37 cellular contexts compared by ENCODE assay signal in the genomic region with DNA sequence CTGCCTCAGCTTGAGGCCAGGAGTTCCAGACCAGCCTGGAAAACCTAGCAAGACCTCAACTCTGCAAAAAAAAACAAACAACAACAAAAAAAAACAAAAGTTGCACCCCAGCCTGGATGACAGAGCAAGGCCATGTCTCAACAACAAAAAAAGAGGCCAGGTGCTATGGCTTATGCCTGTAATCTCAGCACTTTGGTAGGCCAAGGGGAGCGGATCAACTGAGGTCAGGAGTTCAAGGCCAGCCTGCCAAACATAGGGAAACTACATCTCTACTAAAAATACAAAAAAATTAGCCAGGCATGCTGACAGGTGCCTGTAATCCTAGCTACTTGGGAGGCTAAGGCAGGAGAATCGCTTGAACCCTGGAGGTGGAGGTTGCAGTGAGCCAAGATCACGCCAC. TPM values are rescaled to one million over a fixed set of nuclear protein-coding genes. Genes with fewer than 3 reads are reported as not detected.
"Had no signal": no experiment of that assay in that cellular context is flagged by ENCODE, and none has a peak within 500 bp of the region (broad histone marks: within the 10 kb centered on the region; RNA-seq: fewer than 3 reads in every experiment).

No MANE protein-coding gene starts in this region.

- H3K27ac Mint-ChIP-seq: activated CD4-positive, alpha-beta memory T cell treated with anti-CD3 and anti-CD28 coated beads, Interleukin-2, amount 10 ng/mL, durations not matched to agents 7 days and 5 days; activated CD4-positive, alpha-beta T cell treated with anti-CD3 and anti-CD28 coated beads for 36 hours; activated CD4-positive, alpha-beta T cell treated with anti-CD3 and anti-CD28 coated beads, Interleukin-2, amount 10 ng/mL, durations not matched to agents 7 days and 5 days; activated CD8-positive, alpha-beta memory T cell treated with anti-CD3 and anti-CD28 coated beads, Interleukin-2, amount 10 ng/mL, durations not matched to agents 7 days and 5 days; activated CD8-positive, alpha-beta T cell treated with anti-CD3 and anti-CD28 coated beads, Interleukin-2, amount 10 ng/mL, durations not matched to agents 7 days and 5 days; activated naive CD4-positive, alpha-beta T cell treated with anti-CD3 and anti-CD28 coated beads, Interleukin-2, amount 10 ng/mL, durations not matched to agents 7 days and 5 days; activated naive CD4-positive, alpha-beta T cell treated with anti-CD3 and anti-CD28 coated beads, Interleukin-2, amount 50 U/mL, for 24 hours; activated naive CD8-positive, alpha-beta T cell; activated naive CD8-positive, alpha-beta T cell treated with anti-CD3 and anti-CD28 coated beads, Interleukin-2, amount 10 ng/mL, durations not matched to agents 7 days and 5 days; activated naive CD8-positive, alpha-beta T cell treated with anti-CD3 and anti-CD28 coated beads, Interleukin-2, amount 50 U/mL, for 24 hours; activated T-cell treated with anti-CD3 and anti-CD28 coated beads, Interleukin-2, amount 50 U/mL, for 24 hours; activated T-helper 2 cell treated with anti-CD3 and anti-CD28 coated beads, Interferon-gamma antibody, Interleukin-2, Interleukin-4, amounts not matched to agents 10 μg/mL and 5 μg/mL and 100 μg/mL, durations not matched to agents 14 hours and 24 hours and 36 hours; brain; T-helper 1 cell treated with Interleukin-12 subunit alpha and Interleukin-12 subunit beta and Interleukin-4 antibody, amounts not matched to agents 30 μg/mL and 1 μg/mL, for 36 hours; T-helper 2 cell treated with Interferon-gamma antibody and Interleukin-4, amounts not matched to agents 5 μg/mL and 100 μg/mL, for 36 hours had no signal

- H3K36me3 Mint-ChIP-seq: activated CD8-positive, alpha-beta memory T cell treated with anti-CD3 and anti-CD28 coated beads, Interleukin-2, amount 10 ng/mL, durations not matched to agents 7 days and 5 days; activated naive CD4-positive, alpha-beta T cell treated with anti-CD3 and anti-CD28 coated beads, Interleukin-2, amount 10 ng/mL, durations not matched to agents 7 days and 5 days; activated naive CD4-positive, alpha-beta T cell treated with anti-CD3 and anti-CD28 coated beads, Interleukin-2, amount 50 U/mL, for 24 hours; activated naive CD8-positive, alpha-beta T cell; activated naive CD8-positive, alpha-beta T cell treated with anti-CD3 and anti-CD28 coated beads, Interleukin-2, amount 10 ng/mL, durations not matched to agents 7 days and 5 days; brain had no signal

- H3K4me3 Mint-ChIP-seq: activated CD4-positive, alpha-beta memory T cell treated with anti-CD3 and anti-CD28 coated beads, Interleukin-2, amount 10 ng/mL, durations not matched to agents 7 days and 5 days; activated CD4-positive, alpha-beta T cell treated with anti-CD3 and anti-CD28 coated beads for 36 hours; activated CD4-positive, alpha-beta T cell treated with anti-CD3 and anti-CD28 coated beads, Interleukin-2, amount 10 ng/mL, durations not matched to agents 7 days and 5 days; activated CD8-positive, alpha-beta memory T cell treated with anti-CD3 and anti-CD28 coated beads, Interleukin-2, amount 10 ng/mL, durations not matched to agents 7 days and 5 days; activated CD8-positive, alpha-beta T cell treated with anti-CD3 and anti-CD28 coated beads, Interleukin-2, amount 10 ng/mL, durations not matched to agents 7 days and 5 days; activated naive CD4-positive, alpha-beta T cell treated with anti-CD3 and anti-CD28 coated beads, Interleukin-2, amount 10 ng/mL, durations not matched to agents 7 days and 5 days; activated naive CD4-positive, alpha-beta T cell treated with anti-CD3 and anti-CD28 coated beads, Interleukin-2, amount 50 U/mL, for 24 hours; activated naive CD8-positive, alpha-beta T cell; activated naive CD8-positive, alpha-beta T cell treated with anti-CD3 and anti-CD28 coated beads, Interleukin-2, amount 10 ng/mL, durations not matched to agents 7 days and 5 days; activated naive CD8-positive, alpha-beta T cell treated with anti-CD3 and anti-CD28 coated beads, Interleukin-2, amount 50 U/mL, for 24 hours; activated T-cell treated with anti-CD3 and anti-CD28 coated beads, Interleukin-2, amount 50 U/mL, for 24 hours; brain; T-helper 1 cell treated with Interleukin-12 subunit alpha and Interleukin-12 subunit beta and Interleukin-4 antibody, amounts not matched to agents 30 μg/mL and 1 μg/mL, for 36 hours; T-helper 2 cell treated with Interferon-gamma antibody and Interleukin-4, amounts not matched to agents 5 μg/mL and 100 μg/mL, for 36 hours had no signal

- H3K9me3 Mint-ChIP-seq: activated CD4-positive, alpha-beta memory T cell treated with anti-CD3 and anti-CD28 coated beads, Interleukin-2, amount 10 ng/mL, durations not matched to agents 7 days and 5 days; activated CD4-positive, alpha-beta T cell treated with anti-CD3 and anti-CD28 coated beads, Interleukin-2, amount 10 ng/mL, durations not matched to agents 7 days and 5 days; activated naive CD4-positive, alpha-beta T cell treated with anti-CD3 and anti-CD28 coated beads, Interleukin-2, amount 10 ng/mL, durations not matched to agents 7 days and 5 days; activated naive CD4-positive, alpha-beta T cell treated with anti-CD3 and anti-CD28 coated beads, Interleukin-2, amount 50 U/mL, for 24 hours; activated naive CD8-positive, alpha-beta T cell treated with anti-CD3 and anti-CD28 coated beads, Interleukin-2, amount 10 ng/mL, durations not matched to agents 7 days and 5 days; activated naive CD8-positive, alpha-beta T cell treated with anti-CD3 and anti-CD28 coated beads, Interleukin-2, amount 50 U/mL, for 24 hours; activated T-cell treated with anti-CD3 and anti-CD28 coated beads, Interleukin-2, amount 50 U/mL, for 24 hours; activated T-helper 2 cell treated with anti-CD3 and anti-CD28 coated beads, Interferon-gamma antibody, Interleukin-2, Interleukin-4, amounts not matched to agents 10 μg/mL and 5 μg/mL and 100 μg/mL, durations not matched to agents 14 hours and 24 hours and 36 hours; T-helper 1 cell treated with Interleukin-12 subunit alpha and Interleukin-12 subunit beta and Interleukin-4 antibody, amounts not matched to agents 30 μg/mL and 1 μg/mL, for 36 hours; T-helper 2 cell treated with Interferon-gamma antibody and Interleukin-4, amounts not matched to agents 5 μg/mL and 100 μg/mL, for 36 hours had no signal

- H3K36me3 ChIP-seq: ascending aorta, cardiac muscle cell had no signal

- H3K4me1 ChIP-seq: ascending aorta had no signal

- H3K27ac ChIP-seq: ascending aorta, cardiac muscle cell, VCaP had no signal

- DNase-seq: activated CD4-positive, alpha-beta memory T cell treated with anti-CD3 and anti-CD28 coated beads, Interleukin-2, amount 10 ng/mL, durations not matched to agents 7 days and 5 days; activated CD4-positive, alpha-beta T cell treated with anti-CD3 and anti-CD28 coated beads for 1 hour; activated CD4-positive, alpha-beta T cell treated with anti-CD3 and anti-CD28 coated beads for 36 hours; activated CD4-positive, alpha-beta T cell treated with anti-CD3 and anti-CD28 coated beads for 48 hours; activated CD4-positive, alpha-beta T cell treated with anti-CD3 and anti-CD28 coated beads, Interleukin-2, amount 10 ng/mL, durations not matched to agents 7 days and 5 days; activated CD4-positive, alpha-beta T cell treated with anti-CD3 and anti-CD28 coated beads, Interleukin-2, amount 50 U/mL, for 48 hours; activated CD4-positive, CD25-positive, alpha-beta regulatory T cell; activated CD8-positive, alpha-beta memory T cell treated with anti-CD3 and anti-CD28 coated beads for 24 hours; activated CD8-positive, alpha-beta memory T cell treated with anti-CD3 and anti-CD28 coated beads, Interleukin-2, amount 10 ng/mL, durations not matched to agents 7 days and 5 days; activated CD8-positive, alpha-beta memory T cell treated with anti-CD3 and anti-CD28 coated beads, Interleukin-2, amount 50 U/mL, for 48 hours; activated CD8-positive, alpha-beta T cell treated with anti-CD3 and anti-CD28 coated beads, Interleukin-2, amount 10 ng/mL, durations not matched to agents 7 days and 5 days; activated effector memory CD4-positive, alpha-beta T cell treated with Interleukin-2 at 50 U/mL for 16 hours; activated gamma-delta T cell; activated naive CD4-positive, alpha-beta T cell treated with anti-CD3 and anti-CD28 coated beads, Interleukin-2, amount 10 ng/mL, durations not matched to agents 7 days and 5 days; activated naive CD4-positive, alpha-beta T cell treated with Interleukin-2 at 50 U/mL for 16 hours; activated naive CD8-positive, alpha-beta T cell treated with anti-CD3 and anti-CD28 coated beads, Interleukin-2, amount 10 ng/mL, durations not matched to agents 7 days and 5 days; activated naive CD8-positive, alpha-beta T cell treated with anti-CD3 and anti-CD28 coated beads, Interleukin-2, amount 50 U/mL, for 24 hours; activated T-cell treated with anti-CD3 and anti-CD28 coated beads, Interleukin-2, amount 50 U/mL, for 24 hours; activated T-cell treated with anti-CD3 and anti-CD28 coated beads, Interleukin-2, amount 50 U/mL, for 48 hours; amygdala; anterior cingulate cortex; caudate nucleus; T-helper 1 cell; T-helper 2 cell; T-helper 9 cell had no signal

- H3K4me3 ChIP-seq: ascending aorta, cardiac muscle cell had no signal

- H3K27me3 ChIP-seq: ascending aorta, cardiac muscle cell had no signal

- FAIRE-seq: bronchial epithelial cell, TTC549 had no signal

- H3K27me3 Mint-ChIP-seq: activated CD4-positive, alpha-beta T cell treated with anti-CD3 and anti-CD28 coated beads for 36 hours; activated naive CD4-positive, alpha-beta T cell treated with anti-CD3 and anti-CD28 coated beads, Interleukin-2, amount 50 U/mL, for 24 hours; activated naive CD8-positive, alpha-beta T cell; brain had no signal

- ATAC-seq: activated CD4-positive, alpha-beta T cell treated with anti-CD3 and anti-CD28 coated beads for 36 hours; activated CD4-positive, CD25-positive, alpha-beta regulatory T cell treated with anti-CD3 and anti-CD28 coated beads, Interleukin-2, amount 50 U/mL, for 24 hours; activated CD8-positive, alpha-beta memory T cell treated with anti-CD3 and anti-CD28 coated beads, Interleukin-2, amount 10 ng/mL, durations not matched to agents 7 days and 5 days; activated CD8-positive, alpha-beta T cell treated with anti-CD3 and anti-CD28 coated beads, Interleukin-2, amount 10 ng/mL, durations not matched to agents 7 days and 5 days; activated naive CD8-positive, alpha-beta T cell treated with anti-CD3 and anti-CD28 coated beads, Interleukin-2, amount 50 U/mL, for 24 hours had no signal

- H3K4me1 Mint-ChIP-seq: activated CD4-positive, alpha-beta memory T cell treated with anti-CD3 and anti-CD28 coated beads, Interleukin-2, amount 10 ng/mL, durations not matched to agents 7 days and 5 days; activated CD4-positive, alpha-beta T cell treated with anti-CD3 and anti-CD28 coated beads for 36 hours; activated CD4-positive, alpha-beta T cell treated with anti-CD3 and anti-CD28 coated beads, Interleukin-2, amount 10 ng/mL, durations not matched to agents 7 days and 5 days; activated CD8-positive, alpha-beta memory T cell treated with anti-CD3 and anti-CD28 coated beads, Interleukin-2, amount 10 ng/mL, durations not matched to agents 7 days and 5 days; activated naive CD4-positive, alpha-beta T cell treated with anti-CD3 and anti-CD28 coated beads, Interleukin-2, amount 10 ng/mL, durations not matched to agents 7 days and 5 days; activated naive CD4-positive, alpha-beta T cell treated with anti-CD3 and anti-CD28 coated beads, Interleukin-2, amount 50 U/mL, for 24 hours; activated naive CD8-positive, alpha-beta T cell treated with anti-CD3 and anti-CD28 coated beads, Interleukin-2, amount 10 ng/mL, durations not matched to agents 7 days and 5 days; activated naive CD8-positive, alpha-beta T cell treated with anti-CD3 and anti-CD28 coated beads, Interleukin-2, amount 50 U/mL, for 24 hours; brain had no signal

- H3K9me3 ChIP-seq: ascending aorta had no signal

RNA-seq across cellular contexts. Expression of a gene that starts 6.5 kb away (rescaled TPM):
- total RNA-seq: ascending aorta, bronchial epithelial cell, cardiac muscle cell had no signal
